Comparison of ENCODE assay signal across 2 cellular contexts in the genomic region with DNA sequence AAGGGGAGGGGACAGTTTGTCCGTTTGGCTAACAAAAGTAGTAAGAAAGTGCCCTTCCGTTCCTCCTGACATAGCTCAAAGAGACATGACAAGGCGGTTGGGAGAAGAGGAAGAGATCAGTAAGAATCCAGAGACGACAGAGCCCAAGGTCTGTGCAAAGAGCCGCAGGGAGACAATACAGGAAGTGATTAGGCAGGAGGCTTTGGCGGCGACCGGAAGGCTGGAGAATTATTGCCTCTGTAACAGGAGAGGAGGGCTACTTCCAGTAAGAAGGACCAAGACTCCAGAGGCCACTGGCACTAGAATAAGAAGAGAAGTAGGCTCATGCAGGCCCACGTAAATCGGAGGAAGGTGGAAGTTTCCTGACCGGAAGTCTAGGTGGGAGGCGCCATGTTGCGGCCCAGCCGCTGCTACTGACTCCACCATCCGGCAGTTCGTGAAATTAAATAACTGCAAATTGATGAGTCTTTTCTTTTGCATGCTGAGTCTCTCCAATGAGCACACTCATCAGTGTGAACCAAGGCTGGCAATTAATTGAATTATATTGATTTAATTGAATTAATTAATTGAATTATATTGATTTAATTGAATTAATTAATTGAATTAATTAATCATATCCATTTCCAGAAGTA.
TF ChIP-seq lines count a peak whose summit lies in the region.

No MANE protein-coding gene starts in this region.

TF ChIP-seq in liver, 16 proteins besides CTCF, POLR2A, EP300 and RAD21:
- TF ChIP-seq GABPA (IDR thresholded peaks at IDR 0.05 in 1 of 2, conservative IDR thresholded peaks at IDR 0.05 in 1 of 2): peak; percentile 18 to 32
- no peak for TF ChIP-seq MAX (IDR thresholded peaks at IDR 0.05)
- peak; percentile 64 for TF ChIP-seq YY1 (IDR thresholded peaks at IDR 0.05)
- TF ChIP-seq, protein P1, sequence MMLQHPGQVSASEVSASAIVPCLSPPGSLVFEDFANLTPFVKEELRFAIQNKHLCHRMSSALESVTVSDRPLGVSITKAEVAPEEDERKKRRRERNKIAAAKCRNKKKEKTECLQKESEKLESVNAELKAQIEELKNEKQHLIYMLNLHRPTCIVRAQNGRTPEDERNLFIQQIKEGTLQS (IDR thresholded peaks at IDR 0.05): no peak

TF ChIP-seq in HepG2, 621 proteins besides CTCF, POLR2A, EP300 and RAD21:
- no peak for TF ChIP-seq ZNF350 (CRISPR knock-in tag; IDR thresholded peaks at IDR 0.05; ENCODE audit: borderline replicate concordance, low read depth)
- TF ChIP-seq KLF6 (CRISPR knock-in tag; IDR thresholded peaks at IDR 0.05): no peak
- no peak for TF ChIP-seq ZNF136 (CRISPR knock-in tag; IDR thresholded peaks at IDR 0.05; ENCODE audit: low read depth)
- TF ChIP-seq, protein P2, sequence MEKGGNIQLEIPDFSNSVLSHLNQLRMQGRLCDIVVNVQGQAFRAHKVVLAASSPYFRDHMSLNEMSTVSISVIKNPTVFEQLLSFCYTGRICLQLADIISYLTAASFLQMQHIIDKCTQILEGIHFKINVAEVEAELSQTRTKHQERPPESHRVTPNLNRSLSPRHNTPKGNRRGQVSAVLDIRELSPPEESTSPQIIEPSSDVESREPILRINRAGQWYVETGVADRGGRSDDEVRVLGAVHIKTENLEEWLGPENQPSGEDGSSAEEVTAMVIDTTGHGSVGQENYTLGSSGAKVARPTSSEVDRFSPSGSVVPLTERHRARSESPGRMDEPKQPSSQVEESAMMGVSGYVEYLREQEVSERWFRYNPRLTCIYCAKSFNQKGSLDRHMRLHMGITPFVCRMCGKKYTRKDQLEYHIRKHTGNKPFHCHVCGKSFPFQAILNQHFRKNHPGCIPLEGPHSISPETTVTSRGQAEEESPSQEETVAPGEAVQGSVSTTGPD (CRISPR knock-in tag; IDR thresholded peaks at IDR 0.05): no peak
- TF ChIP-seq CSRNP2 (CRISPR knock-in tag; conservative IDR thresholded peaks at IDR 0.05; ENCODE audit: low read depth): no peak
- TF ChIP-seq ZNF253 (CRISPR knock-in tag; IDR thresholded peaks at IDR 0.05; ENCODE audit: borderline replicate concordance): no peak
- TF ChIP-seq NCOA1 (CRISPR knock-in tag; IDR thresholded peaks at IDR 0.05): no peak
- TF ChIP-seq, protein P3, sequence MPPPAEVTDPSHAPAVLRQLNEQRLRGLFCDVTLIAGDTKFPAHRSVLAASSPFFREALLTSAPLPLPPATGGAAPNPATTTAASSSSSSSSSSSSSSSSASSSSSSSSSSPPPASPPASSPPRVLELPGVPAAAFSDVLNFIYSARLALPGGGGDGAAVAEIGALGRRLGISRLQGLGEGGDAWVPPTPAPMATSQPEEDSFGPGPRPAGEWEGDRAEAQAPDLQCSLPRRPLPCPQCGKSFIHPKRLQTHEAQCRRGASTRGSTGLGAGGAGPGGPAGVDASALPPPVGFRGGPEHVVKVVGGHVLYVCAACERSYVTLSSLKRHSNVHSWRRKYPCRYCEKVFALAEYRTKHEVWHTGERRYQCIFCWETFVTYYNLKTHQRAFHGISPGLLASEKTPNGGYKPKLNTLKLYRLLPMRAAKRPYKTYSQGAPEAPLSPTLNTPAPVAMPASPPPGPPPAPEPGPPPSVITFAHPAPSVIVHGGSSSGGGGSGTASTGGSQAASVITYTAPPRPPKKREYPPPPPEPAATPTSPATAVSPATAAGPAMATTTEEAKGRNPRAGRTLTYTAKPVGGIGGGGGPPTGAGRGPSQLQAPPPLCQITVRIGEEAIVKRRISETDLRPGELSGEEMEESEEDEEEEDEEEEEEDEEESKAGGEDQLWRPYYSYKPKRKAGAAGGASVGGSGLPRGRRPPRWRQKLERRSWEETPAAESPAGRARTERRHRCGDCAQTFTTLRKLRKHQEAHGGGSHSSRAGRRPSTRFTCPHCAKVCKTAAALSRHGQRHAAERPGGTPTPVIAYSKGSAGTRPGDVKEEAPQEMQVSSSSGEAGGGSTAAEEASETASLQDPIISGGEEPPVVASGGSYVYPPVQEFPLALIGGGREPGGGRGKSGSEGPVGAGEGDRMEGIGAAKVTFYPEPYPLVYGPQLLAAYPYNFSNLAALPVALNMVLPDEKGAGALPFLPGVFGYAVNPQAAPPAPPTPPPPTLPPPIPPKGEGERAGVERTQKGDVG (CRISPR knock-in tag; IDR thresholded peaks at IDR 0.05; ENCODE audit: borderline replicate concordance): no peak
- TF ChIP-seq CSRNP1 (CRISPR knock-in tag; IDR thresholded peaks at IDR 0.05): no peak
- TF ChIP-seq HMGA1 (CRISPR knock-in tag; conservative IDR thresholded peaks at IDR 0.05): no peak
- no peak for TF ChIP-seq SATB2 (CRISPR knock-in tag; IDR thresholded peaks at IDR 0.05)
- TF ChIP-seq SOX13 (IDR thresholded peaks at IDR 0.05): no peak
- TF ChIP-seq SOX13 (CRISPR knock-in tag; conservative IDR thresholded peaks at IDR 0.05 in 1 of 2, IDR thresholded peaks at IDR 0.05 in 1 of 2): no peak
- no peak for TF ChIP-seq GTF3A (CRISPR knock-in tag; conservative IDR thresholded peaks at IDR 0.05)
- no peak for TF ChIP-seq HNF1B (CRISPR knock-in tag; IDR thresholded peaks at IDR 0.05)
- no peak for TF ChIP-seq TEAD2 (CRISPR knock-in tag; IDR thresholded peaks at IDR 0.05)
- TF ChIP-seq SNRNP70 (IDR thresholded peaks at IDR 0.05; ENCODE audit: low read depth, low read length): no peak
TF ChIP-seq in HepG2: peak in this region for 0.
